Comparison of ENCODE assay signal across 11 cellular contexts in the genomic region with DNA sequence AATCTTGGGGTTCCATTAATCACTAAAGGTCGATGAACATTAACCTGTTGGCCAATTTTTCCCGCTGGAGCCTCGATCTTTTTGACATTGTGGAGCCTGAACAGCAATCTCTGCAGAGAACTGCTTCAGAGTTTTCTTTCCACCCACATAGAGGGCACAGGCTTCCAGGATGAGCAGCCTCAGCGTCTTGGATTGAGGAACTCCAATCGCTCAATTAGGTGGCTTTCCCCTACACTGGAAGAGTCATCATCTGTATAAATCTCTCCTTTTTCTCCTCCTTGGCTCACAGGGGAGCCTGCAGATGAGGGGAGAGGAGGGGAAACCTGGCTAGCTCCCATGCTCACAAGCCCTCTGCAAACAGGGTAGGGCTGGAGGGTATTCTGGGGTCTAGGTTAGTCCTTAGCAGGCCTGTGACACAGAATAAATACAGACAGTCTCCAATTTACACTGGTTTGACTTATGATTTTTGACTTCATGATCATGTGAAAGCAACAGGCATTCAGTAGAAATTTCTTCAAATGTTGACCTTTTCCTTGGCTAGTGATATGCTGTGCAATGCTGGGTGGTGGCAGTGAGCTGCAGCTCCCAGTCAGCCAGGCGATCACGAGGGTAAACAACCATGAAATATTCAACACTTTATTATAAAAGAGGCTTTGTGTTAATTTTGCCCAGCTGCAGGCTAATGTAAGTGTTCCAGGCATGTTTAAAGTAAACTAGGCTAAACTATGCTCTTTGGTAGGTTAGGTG.
"Had no signal": no experiment of that assay in that cellular context is flagged by ENCODE, and none has a peak within 500 bp of the region (broad histone marks: within the 10 kb centered on the region; RNA-seq: fewer than 3 reads in every experiment).

No MANE protein-coding gene starts in this region.

- H3K4me3 ChIP-seq: skin epidermis had no signal

- DNase-seq: activated CD4-positive, alpha-beta T cell treated with anti-CD3 and anti-CD28 coated beads for 36 hours; activated CD8-positive, alpha-beta memory T cell treated with anti-CD3 and anti-CD28 coated beads, Interleukin-2, amount 50 U/mL, for 48 hours; activated CD8-positive, alpha-beta T cell treated with anti-CD3 and anti-CD28 coated beads, Interleukin-2, amount 10 ng/mL, durations not matched to agents 7 days and 5 days; activated naive CD4-positive, alpha-beta T cell; activated naive CD8-positive, alpha-beta T cell treated with anti-CD3 and anti-CD28 coated beads, Interleukin-2, amount 50 U/mL, for 24 hours; effector memory CD8-positive, alpha-beta T cell; mammary epithelial cell; T-cell; trophoblast cell; WERI-Rb-1 had no signal

- H3K27ac ChIP-seq: WERI-Rb-1 had no signal
